Comparison of ENCODE assay signal across 31 cellular contexts in the genomic region with DNA sequence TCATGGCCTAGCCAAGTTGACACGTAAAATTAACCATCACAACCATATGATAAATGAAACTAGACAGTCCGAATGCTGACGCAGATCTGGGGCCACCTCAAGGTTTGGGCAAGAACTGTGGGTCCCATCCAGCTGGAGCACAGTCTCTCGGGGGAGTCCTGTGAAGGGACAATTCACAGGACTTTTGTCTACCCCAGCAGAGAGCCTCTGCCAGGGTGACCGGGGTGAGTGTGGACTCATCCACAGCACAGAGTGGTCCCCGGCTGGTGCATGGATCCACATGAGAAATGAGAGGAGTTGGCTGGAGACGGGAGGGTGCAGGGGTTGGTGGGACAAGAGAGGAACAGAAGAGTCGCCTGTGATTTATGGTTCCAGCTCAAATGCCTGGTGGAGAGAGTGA. TPM values are rescaled to one million over a fixed set of nuclear protein-coding genes. Genes with fewer than 3 reads are reported as not detected.
"Had no signal": no experiment of that assay in that cellular context is flagged by ENCODE, and none has a peak within 500 bp of the region (broad histone marks: within the 10 kb centered on the region; RNA-seq: fewer than 3 reads in every experiment).

No MANE protein-coding gene starts in this region.

- H3K27me3 ChIP-seq: adrenal gland, body of pancreas had no signal

- ATAC-seq: activated CD4-positive, CD25-positive, alpha-beta regulatory T cell treated with anti-CD3 and anti-CD28 coated beads, Interleukin-2, amount 50 U/mL, for 24 hours; activated CD8-positive, alpha-beta T cell treated with anti-CD3 and anti-CD28 coated beads for 36 hours; activated naive CD4-positive, alpha-beta T cell treated with anti-CD3 and anti-CD28 coated beads, Interleukin-2, amount 50 U/mL, for 72 hours; activated naive CD8-positive, alpha-beta T cell treated with anti-CD3 and anti-CD28 coated beads, Interleukin-2, amount 50 U/mL, for 24 hours; activated T-cell treated with anti-CD3 and anti-CD28 coated beads, Interleukin-2, amount 50 U/mL, for 4 hours; activated T-helper 17 cell treated with anti-CD3 and anti-CD28 coated beads, Interleukin-2, amount 50 U/mL, for 72 hours; body of pancreas; effector memory CD8-positive, alpha-beta T cell; gastroesophageal sphincter; T-helper 17 cell had no signal

- H3K4me3 ChIP-seq: adrenal gland, body of pancreas, esophagus squamous epithelium, gastroesophageal sphincter had no signal

- H3K9me3 ChIP-seq: adrenal gland, body of pancreas, esophagus squamous epithelium had no signal

- H3K27ac ChIP-seq: adrenal gland, body of pancreas, epithelial cell of prostate, esophagus squamous epithelium, gastroesophageal sphincter, WERI-Rb-1 had no signal

- H3K4me1 ChIP-seq: adrenal gland, body of pancreas, gastroesophageal sphincter had no signal

- H3K36me3 ChIP-seq: adrenal gland, esophagus squamous epithelium, gastroesophageal sphincter, WERI-Rb-1 had no signal

- DNase-seq: activated B cell treated with CpG ODN at 0.5 μM for 24 hours; activated CD4-positive, alpha-beta T cell treated with anti-CD3 and anti-CD28 coated beads for 48 hours; activated CD4-positive, alpha-beta T cell treated with anti-CD3 and anti-CD28 coated beads, Interleukin-2, amount 50 U/mL, for 1 hour; activated CD4-positive, alpha-beta T cell treated with anti-CD3 and anti-CD28 coated beads, Interleukin-2, amount 50 U/mL, for 48 hours; activated CD8-positive, alpha-beta memory T cell treated with anti-CD3 and anti-CD28 coated beads for 24 hours; activated CD8-positive, alpha-beta T cell treated with anti-CD3 and anti-CD28 coated beads for 36 hours; activated gamma-delta T cell; activated naive CD4-positive, alpha-beta T cell; activated naive CD4-positive, alpha-beta T cell treated with anti-CD3 and anti-CD28 coated beads, Interleukin-2, amount 10 ng/mL, durations not matched to agents 7 days and 5 days; activated naive CD8-positive, alpha-beta T cell treated with anti-CD3 and anti-CD28 coated beads, Interleukin-2, amount 50 U/mL, for 24 hours; activated T-cell treated with anti-CD3 and anti-CD28 coated beads, Interleukin-2, amount 50 U/mL, for 4 hours; amygdala; aorta; body of pancreas; cortex of kidney; dermis blood vessel endothelial cell; effector CD4-positive, alpha-beta T cell; effector memory CD8-positive, alpha-beta T cell; esophagus squamous epithelium; foreskin melanocyte; T-helper 1 cell; T-helper 17 cell; T1000; WERI-Rb-1 had no signal

RNA-seq across cellular contexts. Expression of a gene that starts 52.6 kb away (rescaled TPM):
- polyA plus RNA-seq: fibroblast of lung had no signal
